ENCODE assay signal across 9 cellular contexts in genomic region chr9:15642369-15642962, GRCh38.
DNase-seq lines count a peak whose midpoint lies in the region; ATAC-seq and TF ChIP-seq lines count a peak whose summit lies in the region.
"Had no signal": no experiment of that assay in that cellular context is flagged by ENCODE, and none has a peak within 500 bp of the region (broad histone marks: within the 10 kb centered on the region; RNA-seq: fewer than 3 reads in every experiment).

No MANE protein-coding gene starts in this region.

- H3K27ac ChIP-seq in KMS-11, result no peak overlapping the region
- H3K27ac ChIP-seq: skin epidermis had no signal

- no peaks in the 10 kb centered on the region for H3K4me1 ChIP-seq in KMS-11 (ENCODE audit: low read depth, poor library complexity, severe bottlenecking)

- no peak overlapping the region for H3K9ac ChIP-seq in KMS-11

- H3K4me3 ChIP-seq in KMS-11 (IDR thresholded peaks at IDR 0.05; ENCODE audit: insufficient read depth, low read depth, low read length) (no peak overlapping the region), fibroblast of mammary gland (ENCODE audit: control insufficient read depth, low read depth, low read length) (no peak overlapping the region), skeletal muscle cell (ENCODE audit: low read depth, low read length) (no peak overlapping the region)
- H3K4me3 ChIP-seq: skin epidermis had no signal

- no peaks in the 10 kb centered on the region for H3K36me3 ChIP-seq in KMS-11 (ENCODE audit: insufficient read depth)

- H4K20me1 ChIP-seq in KMS-11 (ENCODE audit: insufficient read depth), result no peaks in the 10 kb centered on the region

- H3K4me2 ChIP-seq in KMS-11, result no peak overlapping the region

- no peaks in the 10 kb centered on the region for H3K27me3 ChIP-seq in KMS-11 (ENCODE audit: insufficient read depth, low read depth)

- peak; percentile 37 for DNase-seq in EL
- peak; percentile 82 for DNase-seq in RKO (ENCODE audit: low spot score)
- DNase-seq in fibroblast of mammary gland (ENCODE audit: low read depth), result peak; percentile 60
- DNase-seq in skeletal muscle cell (ENCODE audit: low read depth), result peak; percentile 3
- DNase-seq in mucosa of gallbladder (ENCODE audit: low spot score), result no peak

- no peaks in the 10 kb centered on the region for H3K79me2 ChIP-seq in KMS-11 (ENCODE audit: insufficient read depth, low read depth)

- H2AFZ ChIP-seq in KMS-11 (ENCODE audit: low read depth), result no peak overlapping the region

- ATAC-seq in GM21825 (IDR thresholded peaks at IDR 0.05; ENCODE audit: unreplicated experiment), result no peak
- ATAC-seq in HG03460 (IDR thresholded peaks at IDR 0.05; ENCODE audit: unreplicated experiment), result no peak

- TF ChIP-seq CTCF in KMS-11 (conservative IDR thresholded peaks at IDR 0.05; ENCODE audit: low read depth, low read length), result peak; percentile 66; the same call in 1 of the 2 replicates
- TF ChIP-seq CTCF in fibroblast of mammary gland (conservative IDR thresholded peaks at IDR 0.05; ENCODE audit: control insufficient read depth, insufficient read depth, low read depth, low read length), result peak; percentile 56
